Comparison of ENCODE assay signal across 8 cellular contexts in the genomic region with DNA sequence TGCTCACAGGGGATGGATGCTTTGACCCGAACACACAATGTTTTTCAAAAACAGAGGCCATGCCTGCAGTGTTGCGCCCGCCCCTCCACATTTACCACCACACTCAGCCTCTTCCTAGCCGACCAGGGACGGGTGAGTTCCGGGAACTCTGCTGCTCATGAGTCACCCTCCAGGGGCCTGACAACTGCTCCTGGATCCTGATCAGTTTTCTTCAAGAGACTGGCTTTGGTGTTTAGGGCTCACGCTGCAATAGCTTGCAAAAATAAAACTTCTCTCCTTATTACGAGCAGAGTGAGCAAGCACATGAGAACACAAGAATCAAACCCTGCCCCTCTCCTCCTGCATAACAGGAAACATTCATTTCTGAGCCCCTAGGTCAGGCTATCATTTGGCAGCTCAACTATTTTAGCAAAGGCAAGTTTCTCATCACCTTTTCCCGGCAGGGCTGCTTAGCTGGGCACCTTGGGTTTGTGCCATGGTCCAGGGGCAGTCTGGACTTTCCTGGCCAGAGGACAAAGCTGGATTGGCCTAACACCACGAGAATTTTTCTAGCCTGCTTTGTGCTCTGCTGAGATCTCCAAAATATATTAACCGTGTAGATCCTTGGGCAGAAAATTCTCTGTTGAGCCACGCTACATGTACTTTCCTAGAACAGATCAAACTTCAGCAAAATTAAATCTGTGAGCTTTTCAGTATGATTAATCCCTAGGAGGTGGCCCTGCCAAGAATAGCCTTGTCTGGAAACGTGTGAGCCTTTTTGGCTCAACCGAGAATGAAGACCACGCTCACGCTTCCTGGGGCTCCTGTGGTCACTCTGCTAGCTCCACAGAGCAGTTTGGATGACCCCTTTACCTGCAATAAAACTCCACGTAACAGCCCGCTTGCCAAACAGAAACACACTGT. TPM values are rescaled to one million over a fixed set of nuclear protein-coding genes. Genes with fewer than 3 reads are reported as not detected.
DNase-seq lines count a peak whose midpoint lies in the region; ATAC-seq and TF ChIP-seq lines count a peak whose summit lies in the region.

No MANE protein-coding gene starts in this region.

- TF ChIP-seq POLR2A in right lobe of liver (IDR thresholded peaks at IDR 0.05) (no peak), suprapubic skin (IDR thresholded peaks at IDR 0.05) (no peak)

- no peaks in the 10 kb centered on the region for H3K36me3 Mint-ChIP-seq in CD8-positive, alpha-beta memory T cell

- H3K4me1 Mint-ChIP-seq in CD8-positive, alpha-beta memory T cell, result no peaks in the 10 kb centered on the region

- H3K4me3 ChIP-seq in astrocyte of the spinal cord (ENCODE audit: low read depth, low read length) (no peak overlapping the region), right lobe of liver (no peak overlapping the region), suprapubic skin (peak overlapping the region; percentile 11)
- H3K4me3 ChIP-seq in CD8-positive, alpha-beta memory T cell (ENCODE audit: low read length), result no peak overlapping the region

- no peak for TF ChIP-seq CTCF in astrocyte of the spinal cord (IDR thresholded peaks at IDR 0.05; ENCODE audit: low read depth, low read length)
- TF ChIP-seq CTCF in right lobe of liver (IDR thresholded peaks at IDR 0.05), result no peak
- no peak for TF ChIP-seq CTCF in suprapubic skin (IDR thresholded peaks at IDR 0.05)

- H3K9me3 ChIP-seq in right lobe of liver, result no peaks in the 10 kb centered on the region
- no peaks in the 10 kb centered on the region for H3K9me3 ChIP-seq in suprapubic skin
- H3K9me3 ChIP-seq in CD8-positive, alpha-beta memory T cell (ENCODE audit: low read length), result no peaks in the 10 kb centered on the region

- DNase-seq in Right ventricle myocardium inferior (ENCODE audit: missing footprints) (no peak), cardiac septum (ENCODE audit: low spot score) (no peak), astrocyte of the spinal cord (ENCODE audit: low read depth, low spot score) (peak; percentile 90), right lobe of liver (peak in 1 of 3 donors; percentile 29), suprapubic skin (ENCODE audit: low spot score in 2 of 2) (peak; percentile 87 to 91), germinal center (ENCODE audit: low spot score) (no peak)
- no peak for DNase-seq in CD8-positive, alpha-beta memory T cell

- H3K27ac Mint-ChIP-seq in CD8-positive, alpha-beta memory T cell, result no peak overlapping the region

- no peak overlapping the region for H3K4me3 Mint-ChIP-seq in CD8-positive, alpha-beta memory T cell

- in situ Hi-C loops in astrocyte of the spinal cord (cut with HindIII; ENCODE audit: low sequenced_read_pairs), result no loop called here

- peak; percentile 91 for ATAC-seq in Right ventricle myocardium inferior
- ATAC-seq in right lobe of liver, result peak; percentile 42 to 77 (median 45)
- ATAC-seq in HG03469 (IDR thresholded peaks at IDR 0.05; ENCODE audit: unreplicated experiment), result no peak

- H3K4me1 ChIP-seq in right lobe of liver, result no peaks in the 10 kb centered on the region
- H3K4me1 ChIP-seq in suprapubic skin, result peaks cover 80% of the 10 kb centered on the region
- H3K4me1 ChIP-seq in CD8-positive, alpha-beta memory T cell (ENCODE audit: insufficient read depth, low read length), result no peaks in the 10 kb centered on the region

- peaks cover 5 to 27% of the 10 kb centered on the region in 2 donors for H3K27me3 Mint-ChIP-seq in CD8-positive, alpha-beta memory T cell

- no peak for TF ChIP-seq EP300 in suprapubic skin (IDR thresholded peaks at IDR 0.05)

- H3K27ac ChIP-seq in right lobe of liver, result no peak overlapping the region
- peak overlapping the region; percentile 95 for H3K27ac ChIP-seq in suprapubic skin
- H3K27ac ChIP-seq in CD8-positive, alpha-beta memory T cell (ENCODE audit: low read depth, low read length), result no peak overlapping the region

- CTCF ChIA-PET in CD8-positive, alpha-beta memory T cell (lab: Charles Lee), result interaction anchor here (1.0 to 1.6 kb wide), 4 partner anchors 9 to 306 kb away, joined by 3 to 4 read pairs (median 4); no protein-coding TSS in a partner anchor

- H3K9me3 Mint-ChIP-seq in CD8-positive, alpha-beta memory T cell, result no peaks in the 10 kb centered on the region

- H3K36me3 ChIP-seq in right lobe of liver (no peaks in the 10 kb centered on the region), suprapubic skin (no peaks in the 10 kb centered on the region)
- H3K36me3 ChIP-seq in CD8-positive, alpha-beta memory T cell (ENCODE audit: insufficient read depth, low read length), result no peaks in the 10 kb centered on the region

- intact Hi-C loops in Right ventricle myocardium inferior (cut with DNase I), result no loop called here
- intact Hi-C loops in cardiac septum (cut with DNase I), result no loop called here
- intact Hi-C loops in right lobe of liver (cut with DNase I), result no loop called here

- H3K27me3 ChIP-seq in right lobe of liver (no peaks in the 10 kb centered on the region), suprapubic skin (no peaks in the 10 kb centered on the region)
- H3K27me3 ChIP-seq in CD8-positive, alpha-beta memory T cell (ENCODE audit: insufficient read depth, low read length, poor library complexity, severe bottlenecking), result no peaks in the 10 kb centered on the region

- POLR2A ChIA-PET in CD8-positive, alpha-beta memory T cell (lab: Charles Lee), result no interaction called here

- 50% methylated on average over 16 of the region's 18 CpGs for WGBS in right lobe of liver (ENCODE audit: insufficient coverage, low coverage, low lambda C conversion rate, missing lambda C conversion rate)
- WGBS in suprapubic skin, result 19% methylated on average over 18 of the region's 18 CpGs

RNA-seq across cellular contexts. Expression of a gene that starts 52.7 kb away (rescaled TPM):
- total RNA-seq in Right ventricle myocardium inferior (not detected), cardiac septum (not detected), right lobe of liver (under 1 TPM in 1 of 6 experiments, not detected in 5; 0.09 TPM), suprapubic skin (not detected)
- not detected for total RNA-seq in CD8-positive, alpha-beta memory T cell
- polyA plus RNA-seq in CD8-positive, alpha-beta memory T cell, result not detected

Comparison
In these comparisons a context has a peak if more than half of its experiments do, and no peak if none do; other contexts are left out.
1. DNase-seq: peak in astrocyte of the spinal cord (single experiment) and suprapubic skin (2 of 2); none in Right ventricle myocardium inferior (single experiment), cardiac septum (single experiment), CD8-positive, alpha-beta memory T cell (0 of 5) and germinal center (single experiment).